In genomic region chr15:86855962-86856361, GRCh38 we compare ENCODE assay signal across 22 cellular contexts.
DNase-seq lines count a peak whose midpoint lies in the region; ATAC-seq and TF ChIP-seq lines count a peak whose summit lies in the region.
"Had no signal": no experiment of that assay in that cellular context is flagged by ENCODE, and none has a peak within 500 bp of the region (broad histone marks: within the 10 kb centered on the region; RNA-seq: fewer than 3 reads in every experiment).

No MANE protein-coding gene starts in this region.

- H3K27ac Mint-ChIP-seq in glutamatergic neuron (ENCODE audit: unreplicated experiment) (peak overlapping the region; percentile 81), nephron progenitor cell (no peak overlapping the region)
- no peak overlapping the region for H3K27ac Mint-ChIP-seq in activated T-cell treated with anti-CD3 and anti-CD28 coated beads, Interleukin-2, amount 50 U/mL, for 72 hours
- H3K27ac Mint-ChIP-seq: IgD-negative memory B cell had no signal

- H3K27me3 ChIP-seq in BE2C (no peaks in the 10 kb centered on the region), psoas muscle (ENCODE audit: insufficient read depth in 3 of 3, low read length in 2 of 3) (no peaks in the 10 kb centered on the region)

- H3K36me3 Mint-ChIP-seq in glutamatergic neuron (ENCODE audit: unreplicated experiment) (no peaks in the 10 kb centered on the region), nephron progenitor cell (ENCODE audit: low read depth) (no peaks in the 10 kb centered on the region)
- no peaks in the 10 kb centered on the region for H3K36me3 Mint-ChIP-seq in activated T-cell treated with anti-CD3 and anti-CD28 coated beads, Interleukin-2, amount 50 U/mL, for 72 hours (ENCODE audit: insufficient read depth in 2 of 2)

- peaks cover 22% of the 10 kb centered on the region for H3K4me1 Mint-ChIP-seq in glutamatergic neuron (ENCODE audit: low read depth, unreplicated experiment)
- no peaks in the 10 kb centered on the region for H3K4me1 Mint-ChIP-seq in nephron progenitor cell
- H3K4me1 Mint-ChIP-seq in activated T-cell treated with anti-CD3 and anti-CD28 coated beads, Interleukin-2, amount 50 U/mL, for 72 hours (ENCODE audit: low read depth), result no peaks in the 10 kb centered on the region
- H3K4me1 Mint-ChIP-seq: IgD-negative memory B cell had no signal

- H3K9me3 Mint-ChIP-seq in glutamatergic neuron (ENCODE audit: unreplicated experiment), result no peaks in the 10 kb centered on the region
- no peaks in the 10 kb centered on the region for H3K9me3 Mint-ChIP-seq in nephron progenitor cell
- peaks cover 0 to 4% of the 10 kb centered on the region in 2 donors for H3K9me3 Mint-ChIP-seq in activated T-cell treated with anti-CD3 and anti-CD28 coated beads, Interleukin-2, amount 50 U/mL, for 72 hours

- H3K4me1 ChIP-seq in BE2C, result peaks cover 6% of the 10 kb centered on the region; the same call in 1 of the 2 replicates
- peaks cover 41% of the 10 kb centered on the region for H3K4me1 ChIP-seq in psoas muscle

- intact Hi-C loops in psoas muscle (cut with DNase I), result no loop called here

- DNase-seq in BE2C (peak; percentile 14), RPMI7951 (ENCODE audit: low read depth) (peak; percentile 89), glutamatergic neuron (no peak), psoas muscle (no peak), nephron progenitor cell (no peak), GOT3 (lab: John Stamatoyannopoulos, UW) (no peak)
- no peak for DNase-seq in activated T-cell treated with anti-CD3 and anti-CD28 coated beads, Interleukin-2, amount 50 U/mL, for 72 hours
- DNase-seq: Calu3, DMS153, MM.1S, NCI-H187, NCI-H2081 treated with DMSO at 0.1 percent for 48 hours, NCI-H2171 treated with DMSO at 0.1 percent for 48 hours, NCI-H345, NCI-H774, SHP77 treated with DMSO at 0.1 percent for 48 hours had no signal

- no peaks in the 10 kb centered on the region for H3K9me3 ChIP-seq in BE2C
- no peaks in the 10 kb centered on the region for H3K9me3 ChIP-seq in psoas muscle

- H3K4me3 Mint-ChIP-seq in glutamatergic neuron (ENCODE audit: unreplicated experiment), result no peak overlapping the region
- no peak overlapping the region for H3K4me3 Mint-ChIP-seq in nephron progenitor cell
- no peak overlapping the region for H3K4me3 Mint-ChIP-seq in activated T-cell treated with anti-CD3 and anti-CD28 coated beads, Interleukin-2, amount 50 U/mL, for 72 hours
- H3K4me3 Mint-ChIP-seq: IgD-negative memory B cell had no signal

- peaks cover 5% of the 10 kb centered on the region for H3K27me3 Mint-ChIP-seq in glutamatergic neuron (ENCODE audit: unreplicated experiment)
- H3K27me3 Mint-ChIP-seq in nephron progenitor cell (ENCODE audit: low read depth, poor library complexity), result peaks cover 12% of the 10 kb centered on the region
- peaks cover 14% of the 10 kb centered on the region for H3K27me3 Mint-ChIP-seq in activated T-cell treated with anti-CD3 and anti-CD28 coated beads, Interleukin-2, amount 50 U/mL, for 72 hours (ENCODE audit: low read depth)
- H3K27me3 Mint-ChIP-seq: IgD-negative memory B cell had no signal

- H3K4me3 ChIP-seq in BE2C (ENCODE audit: low read depth, low read length) (no peak overlapping the region), psoas muscle (peak overlapping the region; percentile 37)
- H3K4me3 ChIP-seq: SK-N-MC had no signal

- H3K36me3 ChIP-seq in BE2C (no peaks in the 10 kb centered on the region), psoas muscle (ENCODE audit: insufficient read depth in 1 of 2, low read depth in 1 of 2) (no peaks in the 10 kb centered on the region)

- peak overlapping the region; percentile 78 for H3K27ac ChIP-seq in psoas muscle
- H3K27ac ChIP-seq: 22Rv1, HL-60, KMS-11, RWPE1, SK-N-MC had no signal

- peak in 3 of 4 donors; percentile 22 to 59 (median 50) for ATAC-seq in psoas muscle
- ATAC-seq in activated T-cell treated with anti-CD3 and anti-CD28 coated beads, Interleukin-2, amount 50 U/mL, for 72 hours (replicated peaks in 1 of 2), result no peak

- WGBS in psoas muscle, 3 donors, result 41 to 67% (median 56%) methylated on average over 3 of the region's 3 CpGs

- TF ChIP-seq CTCF in BE2C (IDR thresholded peaks at IDR 0.05; ENCODE audit: low read depth, low read length) (no peak), glutamatergic neuron (IDR thresholded peaks at IDR 0.05; ENCODE audit: partially characterized antibody, unreplicated experiment) (no peak), psoas muscle (IDR thresholded peaks at IDR 0.05) (no peak), nephron progenitor cell (IDR thresholded peaks at IDR 0.05) (no peak)

Comparison
In these comparisons a context has a peak if more than half of its experiments do, and no peak if none do; other contexts are left out.
1. DNase-seq: peak in BE2C (single experiment) and RPMI7951 (single experiment); none in glutamatergic neuron (single experiment), psoas muscle (0 of 2), nephron progenitor cell (single experiment), activated T-cell treated with anti-CD3 and anti-CD28 coated beads, Interleukin-2, amount 50 U/mL, for 72 hours (0 of 2) and GOT3 (single experiment).
2. ATAC-seq: peak in psoas muscle (3 of 4); none in activated T-cell treated with anti-CD3 and anti-CD28 coated beads, Interleukin-2, amount 50 U/mL, for 72 hours (0 of 2).